Comparison of ENCODE assay signal across 8 cellular contexts in the genomic region with DNA sequence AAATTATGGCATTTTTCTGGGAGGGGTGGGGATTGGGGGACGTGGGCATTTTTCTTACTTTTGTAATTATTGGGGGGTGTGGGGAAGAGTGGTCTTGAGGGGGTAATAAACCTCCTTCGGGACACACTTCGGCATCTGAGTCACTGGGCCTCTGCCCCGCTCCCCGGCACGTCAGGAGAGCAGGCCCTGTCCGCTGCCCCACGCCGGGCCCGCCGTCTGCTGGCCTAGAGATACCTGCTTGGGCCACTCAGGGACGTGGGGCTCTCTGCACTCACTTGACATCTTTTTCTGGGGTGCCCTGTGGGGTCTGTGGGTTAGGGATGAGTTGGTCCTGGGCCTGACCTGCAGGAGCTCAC. TPM values are rescaled to one million over a fixed set of nuclear protein-coding genes. Genes with fewer than 3 reads are reported as not detected.
DNase-seq lines count a peak whose midpoint lies in the region; ATAC-seq and TF ChIP-seq lines count a peak whose summit lies in the region.
"Had no signal": no experiment of that assay in that cellular context is flagged by ENCODE, and none has a peak within 500 bp of the region (broad histone marks: within the 10 kb centered on the region; RNA-seq: fewer than 3 reads in every experiment).

No MANE protein-coding gene starts in this region.

- POLR2A ChIA-PET in activated CD4-positive, alpha-beta memory T cell treated with anti-CD3 and anti-CD28 coated beads, Interleukin-2, amount 10 ng/mL, durations not matched to agents 7 days and 5 days (lab: Charles Lee): interaction anchor here (1.0 to 2.2 kb wide), 7 partner anchors 8 to 87 kb away, joined by 3 to 9 read pairs (median 4); a partner anchor contains a TSS

- WGBS in right lobe of liver (ENCODE audit: insufficient coverage, low coverage, low lambda C conversion rate, missing lambda C conversion rate): 61% methylated on average over 4 of the region's 12 CpGs
- 78 to 86% (median 83%) methylated on average over 6 to 12 of the region's 12 CpGs for WGBS in stomach, 5 donors

- H3K9ac ChIP-seq in HUES6 (ENCODE audit: low read length): peak overlapping the region; percentile 58

- peak overlapping the region; percentile 11; the same call in 1 of the 2 replicates for H3K27ac ChIP-seq in HUES6 (ENCODE audit: low read depth, low read length)
- peak overlapping the region; percentile 97 to 99 (median 98) for H3K27ac ChIP-seq in right lobe of liver
- peak overlapping the region; percentile 93 to 97 (median 96) for H3K27ac ChIP-seq in stomach

- H3K27me3 ChIP-seq in HUES6 (ENCODE audit: control insufficient read depth, insufficient read depth, low read length) (no peaks in the 10 kb centered on the region), right lobe of liver (no peaks in the 10 kb centered on the region), stomach (no peaks in the 10 kb centered on the region)

- peak overlapping the region; percentile 94 for H3K27ac Mint-ChIP-seq in activated CD4-positive, alpha-beta memory T cell treated with anti-CD3 and anti-CD28 coated beads, Interleukin-2, amount 10 ng/mL, durations not matched to agents 7 days and 5 days

- TF ChIP-seq POLR2A in right lobe of liver (IDR thresholded peaks at IDR 0.05) (no peak), stomach (IDR thresholded peaks at IDR 0.05) (no peak)

- CTCF ChIA-PET in activated CD4-positive, alpha-beta memory T cell treated with anti-CD3 and anti-CD28 coated beads, Interleukin-2, amount 10 ng/mL, durations not matched to agents 7 days and 5 days (lab: Charles Lee): interaction anchor here (0.5 kb wide), 1 partner anchor 120 kb away, joined by 3 read pairs; no protein-coding TSS in a partner anchor

- TF ChIP-seq EP300 in stomach (IDR thresholded peaks at IDR 0.05): no peak

- intact Hi-C loops in right lobe of liver (cut with DNase I) (loop anchor here in 1 of 2 donors (10.0 kb wide), 1 partner anchor 57 kb away; a partner anchor contains a TSS), stomach (cut with DNase I; ENCODE audit: low total_unique reads) (no loop called here)

- no peak overlapping the region; the same call in 1 of the 2 replicates for H3K4me3 ChIP-seq in HUES6 (ENCODE audit: low read depth, low read length)
- no peak overlapping the region for H3K4me3 ChIP-seq in right lobe of liver
- no peak overlapping the region for H3K4me3 ChIP-seq in stomach

- DNase-seq in activated CD4-positive, alpha-beta memory T cell treated with anti-CD3 and anti-CD28 coated beads, Interleukin-2, amount 10 ng/mL, durations not matched to agents 7 days and 5 days: no peak
- DNase-seq in right lobe of liver (no peak), stomach (no peak), amygdala (lab: John Stamatoyannopoulos, UW) (no peak)

- H3K4me3 Mint-ChIP-seq in activated CD4-positive, alpha-beta memory T cell treated with anti-CD3 and anti-CD28 coated beads, Interleukin-2, amount 10 ng/mL, durations not matched to agents 7 days and 5 days: peak overlapping the region; percentile 61

- peaks cover 54% of the 10 kb centered on the region for H3K36me3 Mint-ChIP-seq in activated CD4-positive, alpha-beta memory T cell treated with anti-CD3 and anti-CD28 coated beads, Interleukin-2, amount 10 ng/mL, durations not matched to agents 7 days and 5 days (ENCODE audit: low read depth)

- ATAC-seq in right lobe of liver (no peak), HG03025 (IDR thresholded peaks at IDR 0.05; ENCODE audit: low FRiP score, unreplicated experiment) (no peak), HG03571 (IDR thresholded peaks at IDR 0.05; ENCODE audit: unreplicated experiment) (no peak)

- peaks cover 42% of the 10 kb centered on the region for H3K36me3 ChIP-seq in HUES6 (ENCODE audit: control insufficient read depth, insufficient read depth, low read length)
- H3K36me3 ChIP-seq in right lobe of liver: peaks cover 0 to 13% (median 1%) of the 10 kb centered on the region in 4 donors
- H3K36me3 ChIP-seq in stomach: peaks cover 9 to 16% (median 10%) of the 10 kb centered on the region in 4 donors

- no peaks in the 10 kb centered on the region for H3K9me3 ChIP-seq in HUES6 (ENCODE audit: control insufficient read depth, insufficient read depth, low read depth, low read length)
- no peaks in the 10 kb centered on the region for H3K9me3 ChIP-seq in right lobe of liver
- no peaks in the 10 kb centered on the region for H3K9me3 ChIP-seq in stomach

- no peaks in the 10 kb centered on the region for H3K9me3 Mint-ChIP-seq in activated CD4-positive, alpha-beta memory T cell treated with anti-CD3 and anti-CD28 coated beads, Interleukin-2, amount 10 ng/mL, durations not matched to agents 7 days and 5 days

- no peak for TF ChIP-seq CTCF in right lobe of liver (IDR thresholded peaks at IDR 0.05)
- no peak for TF ChIP-seq CTCF in stomach (IDR thresholded peaks at IDR 0.05)

- peaks cover 82% of the 10 kb centered on the region for H3K4me1 Mint-ChIP-seq in activated CD4-positive, alpha-beta memory T cell treated with anti-CD3 and anti-CD28 coated beads, Interleukin-2, amount 10 ng/mL, durations not matched to agents 7 days and 5 days

- H3K4me1 ChIP-seq in HUES6 (ENCODE audit: control insufficient read depth, insufficient read depth, low read length) (peaks cover 29% of the 10 kb centered on the region), right lobe of liver (peaks cover 0 to 15% (median 0%) of the 10 kb centered on the region in 4 donors), stomach (peaks cover 35 to 65% (median 46%) of the 10 kb centered on the region in 4 donors)

- H3K27me3 Mint-ChIP-seq in activated CD4-positive, alpha-beta memory T cell treated with anti-CD3 and anti-CD28 coated beads, Interleukin-2, amount 10 ng/mL, durations not matched to agents 7 days and 5 days: no peaks in the 10 kb centered on the region

RNA-seq across cellular contexts. Expression of a gene that starts 3.5 kb away (rescaled TPM):
- total RNA-seq in activated CD4-positive, alpha-beta memory T cell treated with anti-CD3 and anti-CD28 coated beads, Interleukin-2, amount 10 ng/mL, durations not matched to agents 7 days and 5 days: 1,000 to 10,000 TPM; 1,110 to 1,123 TPM
- over 10,000 TPM in 3 of 6 experiments, 1,000 to 10,000 TPM in 3; 5,005 to 19,229 (median 10,447) TPM for total RNA-seq in right lobe of liver
- 1,000 to 10,000 TPM; 1,292 to 4,272 (median 3,457) TPM for total RNA-seq in stomach
- 1,000 to 10,000 TPM; 3,915 to 8,824 (median 7,571) TPM for polyA plus RNA-seq in stomach

RNA-seq across cellular contexts. Expression of a gene that starts 7.0 kb away (rescaled TPM):
- total RNA-seq in activated CD4-positive, alpha-beta memory T cell treated with anti-CD3 and anti-CD28 coated beads, Interleukin-2, amount 10 ng/mL, durations not matched to agents 7 days and 5 days: 100 to 1,000 TPM; 255 to 258 TPM
- 10 to 100 TPM; 15.9 to 54.1 (median 30.8) TPM for total RNA-seq in right lobe of liver
- 100 to 1,000 TPM in 1 of 5 donors, 10 to 100 TPM in 4; 12.1 to 121 (median 20.2) TPM for total RNA-seq in stomach
- polyA plus RNA-seq in stomach: 10 to 100 TPM; 61.6 to 85.3 (median 77.6) TPM

RNA-seq across cellular contexts. Expression of a gene that starts 28.2 kb away (rescaled TPM):
- 1 to 10 TPM; 1.6 to 2.9 TPM for total RNA-seq in activated CD4-positive, alpha-beta memory T cell treated with anti-CD3 and anti-CD28 coated beads, Interleukin-2, amount 10 ng/mL, durations not matched to agents 7 days and 5 days
- under 1 TPM in 1 of 6 experiments, not detected in 5; 0.29 TPM for total RNA-seq in right lobe of liver
- under 1 TPM in 1 of 5 donors, not detected in 4; 0.89 TPM for total RNA-seq in stomach
- 1 to 10 TPM in 1 of 3 donors, under 1 TPM in 1, not detected in 1; 0.93 to 1.2 TPM for polyA plus RNA-seq in stomach
- total RNA-seq: NCI-H460 had no signal

RNA-seq across cellular contexts. Expression of a gene that starts 31.5 kb away (rescaled TPM):
- 10 to 100 TPM; 55.1 to 56.3 TPM for total RNA-seq in activated CD4-positive, alpha-beta memory T cell treated with anti-CD3 and anti-CD28 coated beads, Interleukin-2, amount 10 ng/mL, durations not matched to agents 7 days and 5 days
- total RNA-seq in right lobe of liver (10 to 100 TPM in 2 of 6 experiments, 1 to 10 TPM in 4; 4.7 to 12.5 (median 8.9) TPM), stomach (10 to 100 TPM; 13.0 to 63.6 (median 46.4) TPM)
- 10 to 100 TPM; 13.0 to 25.5 (median 15.5) TPM for polyA plus RNA-seq in stomach

RNA-seq across cellular contexts. Expression of a gene that starts 32.0 kb away (rescaled TPM):
- total RNA-seq in activated CD4-positive, alpha-beta memory T cell treated with anti-CD3 and anti-CD28 coated beads, Interleukin-2, amount 10 ng/mL, durations not matched to agents 7 days and 5 days: 10 to 100 TPM; 74.7 to 80.1 TPM
- total RNA-seq in right lobe of liver: 10 to 100 TPM; 22.8 to 66.7 (median 32.3) TPM
- total RNA-seq in stomach: 10 to 100 TPM in 4 of 5 donors, under 1 TPM in 1; 0.58 to 96.0 (median 59.1) TPM
- 10 to 100 TPM; 55.3 to 69.2 (median 63.3) TPM for polyA plus RNA-seq in stomach

Comparison
In these comparisons a context has a peak if more than half of its experiments do, and no peak if none do; other contexts are left out.
1. H3K27ac ChIP-seq: peak in every context shown above with its lines; median percentile 98 in right lobe of liver; 96 in stomach; 11 in HUES6.